Comparison of ENCODE assay signal across 14 cellular contexts in genomic region chr1:160863422-160864131, GRCh38. TPM values are rescaled to one million over a fixed set of nuclear protein-coding genes. Genes with fewer than 3 reads are reported as not detected.
DNase-seq lines count a peak whose midpoint lies in the region; ATAC-seq, FAIRE-seq and TF ChIP-seq lines count a peak whose summit lies in the region.
"Had no signal": no experiment of that assay in that cellular context is flagged by ENCODE, and none has a peak within 500 bp of the region (broad histone marks: within the 10 kb centered on the region; RNA-seq: fewer than 3 reads in every experiment).

No MANE protein-coding gene starts in this region.

- H4K20me1 ChIP-seq in hepatocyte (ENCODE audit: insufficient read depth, poor library complexity, severe bottlenecking) = no peaks in the 10 kb centered on the region

- peak; percentile 28 to 66 (median 58) for ATAC-seq in heart left ventricle
- no peak for ATAC-seq in GM19351 (IDR thresholded peaks at IDR 0.05; ENCODE audit: unreplicated experiment)

- no peak overlapping the region for H3K4me2 ChIP-seq in hepatocyte

- H2AFZ ChIP-seq in hepatocyte = no peak overlapping the region

- H3K27me3 ChIP-seq in heart left ventricle = peaks cover 0 to 21% (median 0%) of the 10 kb centered on the region in 9 donors
- no peaks in the 10 kb centered on the region for H3K27me3 ChIP-seq in hepatocyte
- H3K27me3 ChIP-seq: cardiac muscle cell, tibial nerve had no signal

- H3K36me3 ChIP-seq in heart left ventricle = no peaks in the 10 kb centered on the region
- H3K36me3 ChIP-seq in hepatocyte (replicated peaks; ENCODE audit: insufficient read depth, low read depth) = no peaks in the 10 kb centered on the region
- H3K36me3 ChIP-seq: cardiac muscle cell, tibial nerve had no signal

- DNase-seq in GM19239 (ENCODE audit: insufficient read length, low spot score) (no peak), NOMO-1 (lab: John Stamatoyannopoulos, UW; ENCODE audit: unreplicated experiment in 2 of 2) (peak; percentile 79 to 82), heart left ventricle (peak in 2 of 5 donors; percentile 34 to 71), putamen (ENCODE audit: low spot score) (peak; percentile 19), NCI-H146 treated with DMSO at 0.1 percent for 48 hours (lab: John Stamatoyannopoulos, UW; ENCODE audit: unreplicated experiment) (no peak), hepatocyte (ENCODE audit: low spot score) (no peak)
- DNase-seq: NCI-H2171 had no signal

- H3K27ac ChIP-seq in heart left ventricle (peak overlapping the region in 1 of 12 donors; percentile 85), hepatocyte (no peak overlapping the region)
- H3K27ac ChIP-seq: cardiac muscle cell had no signal

- intact Hi-C loops in heart left ventricle (cut with DNase I) = no loop called here

- TF ChIP-seq CTCF in heart left ventricle (IDR thresholded peaks at IDR 0.05) (no peak), hepatocyte (IDR thresholded peaks at IDR 0.05; ENCODE audit: poor library complexity) (no peak)

- H3K4me1 ChIP-seq in heart left ventricle (peaks cover 0 to 66% (median 0%) of the 10 kb centered on the region in 12 donors), hepatocyte (ENCODE audit: insufficient read depth) (peaks cover 20% of the 10 kb centered on the region)
- H3K4me1 ChIP-seq: tibial nerve had no signal

- WGBS in heart left ventricle, 4 donors = 85 to 90% (median 89%) methylated on average over 10 of the region's 10 CpGs
- WGBS in hepatocyte (ENCODE audit: low lambda C conversion rate, missing lambda C conversion rate) = 88% methylated on average over 10 of the region's 10 CpGs

- FAIRE-seq in GM19239 (lab: Jason Lieb, UNC) = peak; percentile 59
- FAIRE-seq: endometrium, frontal cortex had no signal

- H3K9me2 ChIP-seq in hepatocyte (replicated peaks; ENCODE audit: insufficient read depth) = no peaks in the 10 kb centered on the region

- H3K4me3 ChIP-seq in heart left ventricle (no peak overlapping the region), hepatocyte (no peak overlapping the region)
- H3K4me3 ChIP-seq: cardiac muscle cell, mucosa of descending colon, tibial nerve had no signal

- TF ChIP-seq POLR2A in heart left ventricle (IDR thresholded peaks at IDR 0.05) = no peak

- H3K9me3 ChIP-seq in heart left ventricle (no peaks in the 10 kb centered on the region), hepatocyte (ENCODE audit: low read depth) (no peaks in the 10 kb centered on the region)
- H3K9me3 ChIP-seq: mucosa of descending colon, tibial nerve had no signal

- H3K79me2 ChIP-seq in hepatocyte = no peaks in the 10 kb centered on the region

RNA-seq across cellular contexts. Expression of gene CD244, which starts 0.9 kb away (rescaled TPM):
- total RNA-seq in heart left ventricle (1 to 10 TPM in 2 of 9 donors, under 1 TPM in 2, not detected in 5; 0.10 to 2.2 (median 1.2) TPM), hepatocyte (0.47 and 0.48 TPM in 2 replicates)
- polyA plus RNA-seq in heart left ventricle (under 1 TPM; 0.08 to 0.22 TPM), hepatocyte (1.1 and 1.2 TPM in 2 replicates)
- total RNA-seq: cardiac muscle cell, frontal cortex, M059J had no signal

RNA-seq across cellular contexts. Expression of gene ITLN1, which starts 21.4 kb away (rescaled TPM):
- total RNA-seq in heart left ventricle (1,000 to 10,000 TPM in 1 of 9 donors, 10 to 100 TPM in 1, 1 to 10 TPM in 3, under 1 TPM in 2, not detected in 2; 0.35 to 2,168 (median 2.6) TPM), hepatocyte (9.0 and 11.3 TPM in 2 replicates)
- polyA plus RNA-seq in heart left ventricle (1 to 10 TPM in 1 of 2 donors, under 1 TPM in 1; 0.62 to 2.1 TPM), hepatocyte (7.4 and 34.9 TPM in 2 replicates)
- total RNA-seq: cardiac muscle cell, frontal cortex, M059J had no signal

Comparison
In these comparisons a context has a peak if more than half of its experiments do, and no peak if none do; other contexts are left out.
1. DNase-seq: peak in NOMO-1 (2 of 2) and putamen (single experiment); none in GM19239 (single experiment), NCI-H146 treated with DMSO at 0.1 percent for 48 hours (single experiment) and hepatocyte (single experiment).